Comparison of ENCODE assay signal across 1 cellular context in genomic region chr15:44261007-44261706, GRCh38.
TF ChIP-seq lines count a peak whose summit lies in the region.

No MANE protein-coding gene starts in this region.

TF ChIP-seq in GM23338, 12 proteins besides CTCF, POLR2A, EP300 and RAD21 (continued from another document):
- no peak for TF ChIP-seq REST (IDR thresholded peaks at IDR 0.05; ENCODE audit: unreplicated experiment)
- no peak for TF ChIP-seq ZNF462 (CRISPR knock-in tag; IDR thresholded peaks at IDR 0.05)
- no peak for TF ChIP-seq NANOG (IDR thresholded peaks at IDR 0.05; ENCODE audit: borderline replicate concordance)
- no peak for TF ChIP-seq POLR2AphosphoS5 (IDR thresholded peaks at IDR 0.05; ENCODE audit: low read depth)
- no peak for TF ChIP-seq ZNF331 (CRISPR knock-in tag; IDR thresholded peaks at IDR 0.05; ENCODE audit: low read depth)
TF ChIP-seq in GM23338: peak in this region for 0.
